ENCODE assay signal across 1 cellular context in the genomic region with DNA sequence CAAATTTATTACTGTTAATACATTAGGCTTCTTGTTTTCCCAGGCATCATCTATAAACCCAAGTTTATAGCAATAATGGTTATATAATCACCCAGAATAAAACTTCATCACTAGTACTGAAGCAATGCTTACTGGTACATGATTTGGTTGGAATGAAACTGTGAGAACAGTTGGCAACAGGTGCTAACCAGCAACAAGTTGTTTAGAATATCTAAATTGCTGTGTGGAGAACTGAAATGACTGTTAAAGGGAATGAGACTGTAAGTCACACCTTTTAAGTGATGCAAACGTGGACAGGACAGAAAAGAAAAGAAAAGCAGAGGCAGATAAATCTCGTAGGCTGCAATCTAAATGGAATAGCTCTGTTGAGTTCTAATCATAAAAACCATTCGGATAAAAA.
TF ChIP-seq lines count a peak whose summit lies in the region.

No MANE protein-coding gene starts in this region.

TF ChIP-seq in SK-N-SH, 30 proteins besides CTCF, POLR2A, EP300 and RAD21 (continued from another document):
- no peak for TF ChIP-seq USF2 (IDR thresholded peaks at IDR 0.05; ENCODE audit: borderline replicate concordance, low read depth, low read length)
- no peak for TF ChIP-seq PBX3 (IDR thresholded peaks at IDR 0.05)
- TF ChIP-seq USF1 (IDR thresholded peaks at IDR 0.05; ENCODE audit: borderline replicate concordance, low read depth): no peak
- no peak for TF ChIP-seq YY1 (IDR thresholded peaks at IDR 0.05; ENCODE audit: low read depth)
- no peak for TF ChIP-seq MEF2A (IDR thresholded peaks at IDR 0.05; ENCODE audit: borderline replicate concordance, low read depth)
- no peak for TF ChIP-seq RXRA (IDR thresholded peaks at IDR 0.05; ENCODE audit: borderline replicate concordance, low read depth)
- TF ChIP-seq TEAD4 (IDR thresholded peaks at IDR 0.05; ENCODE audit: borderline replicate concordance, insufficient read depth): no peak
- no peak for TF ChIP-seq EZH2phosphoT487 (IDR thresholded peaks at IDR 0.05; ENCODE audit: borderline replicate concordance, low read depth)
- TF ChIP-seq ELF1 (IDR thresholded peaks at IDR 0.05): no peak
